Comparison of ENCODE assay signal across 20 cellular contexts in genomic region chr1:204618148-204618760, GRCh38.
"Had no signal": no experiment of that assay in that cellular context is flagged by ENCODE, and none has a peak within 500 bp of the region (broad histone marks: within the 10 kb centered on the region; RNA-seq: fewer than 3 reads in every experiment).

No MANE protein-coding gene starts in this region.

- H3K4me1 ChIP-seq: SJSA1 had no signal

- H3K9me3 ChIP-seq: MG63, SJSA1 had no signal

- DNase-seq: IMR-90, Karpas-422, KG1, NCI-H1105 treated with DMSO at 0.1 percent for 48 hours, NCI-H1417 treated with DMSO at 0.1 percent for 48 hours, NCI-H146, NCI-H1694 treated with DMSO at 0.1 percent for 48 hours, NCI-H1930, NCI-H2081, NCI-H2107, NCI-H2227 treated with DMSO at 0.1 percent for 48 hours, NCI-H526 treated with DMSO at 0.1 percent for 48 hours, NCI-H774, Right ventricle myocardium superior, RPMI8226, SIG-M5 had no signal

- H3K27ac ChIP-seq: SJSA1, SK-N-MC had no signal

- H3K4me3 ChIP-seq: MG63, SJSA1, SK-N-MC had no signal

- ATAC-seq: HepG2 had no signal

- H3K27me3 ChIP-seq: MG63 had no signal

- H3K36me3 ChIP-seq: MG63, SJSA1 had no signal
